ENCODE assay signal across 10 cellular contexts in genomic region chr6:45445364-45445748, GRCh38.
DNase-seq lines count a peak whose midpoint lies in the region; ATAC-seq and TF ChIP-seq lines count a peak whose summit lies in the region.
"Had no signal": no experiment of that assay in that cellular context is flagged by ENCODE, and none has a peak within 500 bp of the region (broad histone marks: within the 10 kb centered on the region; RNA-seq: fewer than 3 reads in every experiment).

No MANE protein-coding gene starts in this region.

- no peak for DNase-seq in activated CD4-positive, alpha-beta T cell treated with anti-CD3 and anti-CD28 coated beads, Interleukin-2, amount 10 ng/mL, durations not matched to agents 24 days and 14 days
- DNase-seq in activated CD4-positive, alpha-beta T cell treated with anti-CD3 and anti-CD28 coated beads, Interleukin-2, amount 10 ng/mL, durations not matched to agents 7 days and 5 days: no peak
- no peak for DNase-seq in activated naive CD8-positive, alpha-beta T cell treated with anti-CD3 and anti-CD28 coated beads for 36 hours
- DNase-seq in left lobe of liver (ENCODE audit: low spot score) (no peak), tibial nerve (ENCODE audit: low spot score in 2 of 2) (no peak), iPS-NIHi11 (ENCODE audit: low spot score) (no peak)
- DNase-seq in activated CD8-positive, alpha-beta memory T cell treated with anti-CD3 and anti-CD28 coated beads for 24 hours: no peak

- H3K36me3 Mint-ChIP-seq in activated CD4-positive, alpha-beta T cell treated with anti-CD3 and anti-CD28 coated beads, Interleukin-2, amount 10 ng/mL, durations not matched to agents 24 days and 14 days (ENCODE audit: low read depth): peaks cover 56% of the 10 kb centered on the region
- peaks cover 32% of the 10 kb centered on the region for H3K36me3 Mint-ChIP-seq in activated CD4-positive, alpha-beta T cell treated with anti-CD3 and anti-CD28 coated beads, Interleukin-2, amount 10 ng/mL, durations not matched to agents 7 days and 5 days (ENCODE audit: low read depth)
- peaks cover 36% of the 10 kb centered on the region for H3K36me3 Mint-ChIP-seq in activated naive CD8-positive, alpha-beta T cell treated with anti-CD3 and anti-CD28 coated beads for 36 hours
- H3K36me3 Mint-ChIP-seq: memory B cell had no signal

- no peaks in the 10 kb centered on the region for H3K27me3 Mint-ChIP-seq in activated CD4-positive, alpha-beta T cell treated with anti-CD3 and anti-CD28 coated beads, Interleukin-2, amount 10 ng/mL, durations not matched to agents 24 days and 14 days
- H3K27me3 Mint-ChIP-seq in activated CD4-positive, alpha-beta T cell treated with anti-CD3 and anti-CD28 coated beads, Interleukin-2, amount 10 ng/mL, durations not matched to agents 7 days and 5 days: no peaks in the 10 kb centered on the region
- no peaks in the 10 kb centered on the region for H3K27me3 Mint-ChIP-seq in activated naive CD8-positive, alpha-beta T cell treated with anti-CD3 and anti-CD28 coated beads for 36 hours

- ATAC-seq in left lobe of liver: peak; percentile 19
- ATAC-seq in GM19455 (IDR thresholded peaks at IDR 0.05; ENCODE audit: unreplicated experiment): no peak

- H3K9me3 ChIP-seq in tibial nerve: no peaks in the 10 kb centered on the region

- H3K4me3 ChIP-seq in tibial nerve: no peak overlapping the region

- no peak for TF ChIP-seq POLR2A in tibial nerve (IDR thresholded peaks at IDR 0.05)

- TF ChIP-seq CTCF in tibial nerve (IDR thresholded peaks at IDR 0.05): no peak

- peak overlapping the region; percentile 88 for H3K27ac Mint-ChIP-seq in activated CD4-positive, alpha-beta T cell treated with anti-CD3 and anti-CD28 coated beads, Interleukin-2, amount 10 ng/mL, durations not matched to agents 24 days and 14 days
- no peak overlapping the region for H3K27ac Mint-ChIP-seq in activated CD4-positive, alpha-beta T cell treated with anti-CD3 and anti-CD28 coated beads, Interleukin-2, amount 10 ng/mL, durations not matched to agents 7 days and 5 days
- H3K27ac Mint-ChIP-seq in activated naive CD8-positive, alpha-beta T cell treated with anti-CD3 and anti-CD28 coated beads for 36 hours: peak overlapping the region; percentile 47
- H3K27ac Mint-ChIP-seq: endodermal cell, memory B cell had no signal

- peaks cover 0 to 4% (median 0%) of the 10 kb centered on the region in 3 donors for H3K36me3 ChIP-seq in tibial nerve

- 15 to 17% methylated on average over 2 of the region's 2 CpGs for WGBS in tibial nerve, 2 donors

- H3K27ac ChIP-seq in tibial nerve: peak overlapping the region; percentile 6 to 85 (median 73)

- intact Hi-C loops in activated CD4-positive, alpha-beta T cell treated with anti-CD3 and anti-CD28 coated beads, Interleukin-2, amount 10 ng/mL, durations not matched to agents 24 days and 14 days (cut with micrococcal nuclease): no loop called here

- CTCF ChIA-PET in activated CD4-positive, alpha-beta T cell treated with anti-CD3 and anti-CD28 coated beads, Interleukin-2, amount 10 ng/mL, durations not matched to agents 7 days and 5 days (lab: Charles Lee): no interaction called here

- no peaks in the 10 kb centered on the region for H3K27me3 ChIP-seq in tibial nerve

- POLR2A ChIA-PET in activated CD4-positive, alpha-beta T cell treated with anti-CD3 and anti-CD28 coated beads, Interleukin-2, amount 10 ng/mL, durations not matched to agents 7 days and 5 days (lab: Charles Lee): no interaction called here

- peaks cover 55% of the 10 kb centered on the region for H3K4me1 Mint-ChIP-seq in activated CD4-positive, alpha-beta T cell treated with anti-CD3 and anti-CD28 coated beads, Interleukin-2, amount 10 ng/mL, durations not matched to agents 24 days and 14 days
- peaks cover 67% of the 10 kb centered on the region for H3K4me1 Mint-ChIP-seq in activated CD4-positive, alpha-beta T cell treated with anti-CD3 and anti-CD28 coated beads, Interleukin-2, amount 10 ng/mL, durations not matched to agents 7 days and 5 days
- peaks cover 46% of the 10 kb centered on the region for H3K4me1 Mint-ChIP-seq in activated naive CD8-positive, alpha-beta T cell treated with anti-CD3 and anti-CD28 coated beads for 36 hours
- H3K4me1 Mint-ChIP-seq: memory B cell had no signal

- H3K9me3 Mint-ChIP-seq in activated CD4-positive, alpha-beta T cell treated with anti-CD3 and anti-CD28 coated beads, Interleukin-2, amount 10 ng/mL, durations not matched to agents 24 days and 14 days: peaks cover 4% of the 10 kb centered on the region
- H3K9me3 Mint-ChIP-seq in activated CD4-positive, alpha-beta T cell treated with anti-CD3 and anti-CD28 coated beads, Interleukin-2, amount 10 ng/mL, durations not matched to agents 7 days and 5 days: no peaks in the 10 kb centered on the region
- no peaks in the 10 kb centered on the region for H3K9me3 Mint-ChIP-seq in activated naive CD8-positive, alpha-beta T cell treated with anti-CD3 and anti-CD28 coated beads for 36 hours
- H3K9me3 Mint-ChIP-seq: endodermal cell, memory B cell had no signal

- TF ChIP-seq EP300 in tibial nerve (IDR thresholded peaks at IDR 0.05): no peak

- H3K4me1 ChIP-seq in tibial nerve: peaks cover 0 to 57% (median 38%) of the 10 kb centered on the region in 4 donors

- H3K4me3 Mint-ChIP-seq in activated CD4-positive, alpha-beta T cell treated with anti-CD3 and anti-CD28 coated beads, Interleukin-2, amount 10 ng/mL, durations not matched to agents 24 days and 14 days: peak overlapping the region; percentile 12
- no peak overlapping the region for H3K4me3 Mint-ChIP-seq in activated CD4-positive, alpha-beta T cell treated with anti-CD3 and anti-CD28 coated beads, Interleukin-2, amount 10 ng/mL, durations not matched to agents 7 days and 5 days
- no peak overlapping the region for H3K4me3 Mint-ChIP-seq in activated naive CD8-positive, alpha-beta T cell treated with anti-CD3 and anti-CD28 coated beads for 36 hours
- H3K4me3 Mint-ChIP-seq: endodermal cell, memory B cell had no signal
